16 cellular contexts compared by ENCODE assay signal in the genomic region with DNA sequence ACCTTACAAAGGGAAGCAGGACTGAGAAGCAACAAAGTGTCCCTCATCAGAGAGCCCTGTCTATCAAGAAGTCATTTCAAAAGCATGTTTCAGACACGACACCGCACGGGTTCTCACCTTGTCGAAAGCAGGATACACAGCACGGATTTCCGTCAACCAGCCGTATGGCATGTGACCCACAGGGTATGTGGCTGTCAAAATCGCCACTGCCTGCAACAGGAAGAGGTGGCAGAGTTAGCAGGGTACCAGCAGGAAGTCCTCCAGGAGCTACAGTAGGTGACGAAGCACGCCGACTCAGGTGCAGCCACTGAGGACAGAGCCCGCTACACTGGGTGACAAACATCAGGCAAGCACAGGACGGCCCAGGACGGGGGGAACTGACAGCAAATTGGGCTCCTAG.
A peak's percentile ranks its signal among the peaks of the same experiment; 100 is the strongest.
DNase-seq lines count a peak whose midpoint lies in the region; ATAC-seq and TF ChIP-seq lines count a peak whose summit lies in the region.
"Had no signal": no experiment of that assay in that cellular context is flagged by ENCODE, and none has a peak within 500 bp of the region (broad histone marks: within the 10 kb centered on the region; RNA-seq: fewer than 3 reads in every experiment).

No MANE protein-coding gene starts in this region.

- H3K27me3 ChIP-seq in heart right ventricle, result no peaks in the 10 kb centered on the region

- H3K27ac ChIP-seq in heart right ventricle, result peak overlapping the region in 3 of 10 donors; percentile 54 to 64 (median 58)
- H3K27ac ChIP-seq: parathyroid adenoma had no signal

- CTCF ChIA-PET in activated CD8-positive, alpha-beta memory T cell treated with anti-CD3 and anti-CD28 coated beads, Interleukin-2, amount 10 ng/mL, durations not matched to agents 7 days and 5 days (lab: Charles Lee), result interaction anchor here (1.5 kb wide), 1 partner anchor 19 kb away, joined by 4 read pairs; no protein-coding TSS in a partner anchor

- DNase-seq in Right ventricle myocardium inferior (ENCODE audit: missing footprints), result peak; percentile 55
- no peak for DNase-seq in heart right ventricle
- peak; percentile 59 for DNase-seq in activated CD8-positive, alpha-beta memory T cell treated with anti-CD3 and anti-CD28 coated beads, Interleukin-2, amount 10 ng/mL, durations not matched to agents 7 days and 5 days
- peak; percentile 14 for DNase-seq in naive B cell
- DNase-seq in stimulated activated naive B cell treated with anti-CD40 and anti-IgM and Interleukin-4, amounts not matched to agents 10 μg/mL and 1 μg/mL and 100 μg/mL, for 72 hours, result no peak
- DNase-seq in medulla oblongata (ENCODE audit: extremely low spot score), result no peak
- no peak for DNase-seq in EL
- DNase-seq: DMS 273 treated with DMSO at 0.1 percent for 48 hours, kidney glomerular epithelial cell, mucosa of descending colon, NCI-H1694, NCI-H446 treated with DMSO at 0.1 percent for 48 hours, SK-N-SH, trophoblast cell had no signal

- intact Hi-C loops in Right ventricle myocardium inferior (cut with DNase I) (no loop called here), heart right ventricle (cut with DNase I) (no loop called here)

- WGBS in heart right ventricle, 2 donors, result 94 to 95% methylated on average over 14 of the region's 14 CpGs

- ATAC-seq in Right ventricle myocardium inferior (no peak), heart right ventricle (no peak), naive B cell (ENCODE audit: low read depth in 2 of 2) (peak; percentile 37 to 41), esophagus mucosa (no peak)
- peak; percentile 39 for ATAC-seq in activated CD8-positive, alpha-beta memory T cell treated with anti-CD3 and anti-CD28 coated beads, Interleukin-2, amount 10 ng/mL, durations not matched to agents 7 days and 5 days
- ATAC-seq in stimulated activated naive B cell treated with anti-CD40 and anti-IgM and Interleukin-4, amounts not matched to agents 10 μg/mL and 1 μg/mL and 100 μg/mL, for 72 hours (replicated peaks), result peak; percentile 34 to 40
- ATAC-seq: mucosa of descending colon had no signal

- peaks cover 0 to 39% (median 14%) of the 10 kb centered on the region in 9 donors for H3K4me1 ChIP-seq in heart right ventricle

- H3K36me3 ChIP-seq in heart right ventricle, result peaks cover 0 to 100% (median 56%) of the 10 kb centered on the region in 9 donors

- no peak overlapping the region for H3K4me3 Mint-ChIP-seq in activated CD8-positive, alpha-beta memory T cell treated with anti-CD3 and anti-CD28 coated beads, Interleukin-2, amount 10 ng/mL, durations not matched to agents 7 days and 5 days
- H3K4me3 Mint-ChIP-seq in naive B cell, result peak overlapping the region in 5 of 8 donors; percentile 42 to 74 (median 63)
- no peak overlapping the region for H3K4me3 Mint-ChIP-seq in stimulated activated naive B cell treated with anti-CD40 and anti-IgM and Interleukin-4, amounts not matched to agents 10 μg/mL and 1 μg/mL and 100 μg/mL, for 72 hours

- TF ChIP-seq CTCF in heart right ventricle (IDR thresholded peaks at IDR 0.05), result no peak

- H3K9me3 ChIP-seq in heart right ventricle, result no peaks in the 10 kb centered on the region
- H3K9me3 ChIP-seq: mucosa of descending colon, SK-N-SH had no signal

- H3K36me3 Mint-ChIP-seq in activated CD8-positive, alpha-beta memory T cell treated with anti-CD3 and anti-CD28 coated beads, Interleukin-2, amount 10 ng/mL, durations not matched to agents 7 days and 5 days, result peaks cover 9% of the 10 kb centered on the region
- peaks cover 30 to 32% of the 10 kb centered on the region in 2 donors for H3K36me3 Mint-ChIP-seq in naive B cell
- H3K36me3 Mint-ChIP-seq in stimulated activated naive B cell treated with anti-CD40 and anti-IgM and Interleukin-4, amounts not matched to agents 10 μg/mL and 1 μg/mL and 100 μg/mL, for 72 hours, result peaks cover 8 to 24% of the 10 kb centered on the region in 2 donors

- H3K9me3 Mint-ChIP-seq in activated CD8-positive, alpha-beta memory T cell treated with anti-CD3 and anti-CD28 coated beads, Interleukin-2, amount 10 ng/mL, durations not matched to agents 7 days and 5 days (ENCODE audit: low read depth), result no peaks in the 10 kb centered on the region
- H3K9me3 Mint-ChIP-seq in naive B cell, result no peaks in the 10 kb centered on the region
- no peaks in the 10 kb centered on the region for H3K9me3 Mint-ChIP-seq in stimulated activated naive B cell treated with anti-CD40 and anti-IgM and Interleukin-4, amounts not matched to agents 10 μg/mL and 1 μg/mL and 100 μg/mL, for 72 hours

- no peak overlapping the region for H3K27ac Mint-ChIP-seq in activated CD8-positive, alpha-beta memory T cell treated with anti-CD3 and anti-CD28 coated beads, Interleukin-2, amount 10 ng/mL, durations not matched to agents 7 days and 5 days
- H3K27ac Mint-ChIP-seq in naive B cell, result peak overlapping the region; percentile 41 to 86 (median 82)
- no peak overlapping the region for H3K27ac Mint-ChIP-seq in stimulated activated naive B cell treated with anti-CD40 and anti-IgM and Interleukin-4, amounts not matched to agents 10 μg/mL and 1 μg/mL and 100 μg/mL, for 72 hours

- H3K4me1 Mint-ChIP-seq in activated CD8-positive, alpha-beta memory T cell treated with anti-CD3 and anti-CD28 coated beads, Interleukin-2, amount 10 ng/mL, durations not matched to agents 7 days and 5 days, result peaks cover 27% of the 10 kb centered on the region
- peaks cover 18 to 28% (median 22%) of the 10 kb centered on the region in 3 donors for H3K4me1 Mint-ChIP-seq in naive B cell
- H3K4me1 Mint-ChIP-seq in stimulated activated naive B cell treated with anti-CD40 and anti-IgM and Interleukin-4, amounts not matched to agents 10 μg/mL and 1 μg/mL and 100 μg/mL, for 72 hours, result peaks cover 10 to 25% of the 10 kb centered on the region in 2 donors

- no peaks in the 10 kb centered on the region for H3K27me3 Mint-ChIP-seq in activated CD8-positive, alpha-beta memory T cell treated with anti-CD3 and anti-CD28 coated beads, Interleukin-2, amount 10 ng/mL, durations not matched to agents 7 days and 5 days
- no peaks in the 10 kb centered on the region for H3K27me3 Mint-ChIP-seq in naive B cell
- no peaks in the 10 kb centered on the region for H3K27me3 Mint-ChIP-seq in stimulated activated naive B cell treated with anti-CD40 and anti-IgM and Interleukin-4, amounts not matched to agents 10 μg/mL and 1 μg/mL and 100 μg/mL, for 72 hours

- H3K4me3 ChIP-seq in heart right ventricle, result no peak overlapping the region
- H3K4me3 ChIP-seq: mucosa of descending colon had no signal

Comparison
In these comparisons a context has a peak if more than half of its experiments do, and no peak if none do; other contexts are left out.
1. DNase-seq: peak in Right ventricle myocardium inferior (single experiment), activated CD8-positive, alpha-beta memory T cell treated with anti-CD3 and anti-CD28 coated beads, Interleukin-2, amount 10 ng/mL, durations not matched to agents 7 days and 5 days (single experiment) and naive B cell (single experiment); none in heart right ventricle (0 of 2), stimulated activated naive B cell treated with anti-CD40 and anti-IgM and Interleukin-4, amounts not matched to agents 10 μg/mL and 1 μg/mL and 100 μg/mL, for 72 hours (single experiment), medulla oblongata (single experiment) and EL (single experiment).
2. ATAC-seq: peak in activated CD8-positive, alpha-beta memory T cell treated with anti-CD3 and anti-CD28 coated beads, Interleukin-2, amount 10 ng/mL, durations not matched to agents 7 days and 5 days (single experiment), naive B cell (2 of 2) and stimulated activated naive B cell treated with anti-CD40 and anti-IgM and Interleukin-4, amounts not matched to agents 10 μg/mL and 1 μg/mL and 100 μg/mL, for 72 hours (2 of 2); none in Right ventricle myocardium inferior (single experiment), heart right ventricle (0 of 8) and esophagus mucosa (single experiment).
3. H3K27ac Mint-ChIP-seq: peak in naive B cell (6 of 6); none in activated CD8-positive, alpha-beta memory T cell treated with anti-CD3 and anti-CD28 coated beads, Interleukin-2, amount 10 ng/mL, durations not matched to agents 7 days and 5 days (single experiment) and stimulated activated naive B cell treated with anti-CD40 and anti-IgM and Interleukin-4, amounts not matched to agents 10 μg/mL and 1 μg/mL and 100 μg/mL, for 72 hours (single experiment).
4. H3K4me3 Mint-ChIP-seq: peak in naive B cell (5 of 8); none in activated CD8-positive, alpha-beta memory T cell treated with anti-CD3 and anti-CD28 coated beads, Interleukin-2, amount 10 ng/mL, durations not matched to agents 7 days and 5 days (single experiment) and stimulated activated naive B cell treated with anti-CD40 and anti-IgM and Interleukin-4, amounts not matched to agents 10 μg/mL and 1 μg/mL and 100 μg/mL, for 72 hours (0 of 2).